ENCODE assay signal across 1 cellular context in genomic region chr17:34852614-34853013, GRCh38.
TF ChIP-seq lines count a peak whose summit lies in the region.

No MANE protein-coding gene starts in this region.

TF ChIP-seq in K562, 482 proteins besides CTCF, POLR2A, EP300 and RAD21 (continued from another document):
- TF ChIP-seq MGA (IDR thresholded peaks at IDR 0.05), result peak; percentile 44
- TF ChIP-seq ILF3 (IDR thresholded peaks at IDR 0.05; ENCODE audit: borderline replicate concordance), result no peak
